ENCODE assay signal across 8 cellular contexts in the genomic region with DNA sequence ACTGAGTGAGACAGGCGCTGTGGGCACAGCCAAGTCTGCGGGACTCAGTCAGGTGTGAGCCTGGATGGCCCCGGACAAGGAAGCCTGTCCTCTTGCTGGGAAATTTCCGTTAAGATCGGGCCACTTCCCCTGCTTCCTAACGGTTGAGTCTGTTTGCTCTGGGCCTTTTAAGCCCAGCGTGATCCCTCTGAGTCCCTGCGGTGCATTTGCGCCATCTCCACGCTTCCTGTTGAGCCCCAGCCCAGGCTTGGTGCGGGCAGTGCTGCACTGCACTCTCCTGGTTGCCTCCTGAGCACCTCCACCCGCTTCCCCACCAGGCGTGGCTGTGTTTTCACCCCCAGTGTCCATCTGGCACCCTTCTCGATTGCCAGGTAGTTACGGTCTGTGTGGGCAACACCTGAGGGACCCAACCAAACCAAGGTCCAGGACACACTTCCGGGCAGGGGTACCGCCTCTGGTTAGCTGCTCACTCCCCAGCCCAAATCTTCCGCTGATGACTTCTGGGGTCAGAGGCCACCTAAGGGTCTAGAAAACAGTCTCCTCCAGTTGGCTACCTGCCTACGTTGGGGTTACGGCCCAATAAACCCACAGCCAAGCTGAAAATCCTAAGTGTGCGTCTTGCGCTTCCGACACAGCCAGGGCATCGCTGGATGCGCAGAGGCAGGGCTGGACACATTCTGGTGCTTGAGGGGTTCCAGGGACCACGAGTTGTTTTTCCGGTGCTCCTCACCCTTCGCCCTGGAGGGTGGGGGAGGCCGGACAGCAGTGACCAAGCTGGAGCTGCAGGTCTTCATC. TPM values are rescaled to one million over a fixed set of nuclear protein-coding genes. Genes with fewer than 3 reads are reported as not detected.
A peak's percentile ranks its signal among the peaks of the same experiment; 100 is the strongest.
DNase-seq lines count a peak whose midpoint lies in the region; ATAC-seq and TF ChIP-seq lines count a peak whose summit lies in the region.

No MANE protein-coding gene starts in this region.

- H3K36me3 ChIP-seq in WERI-Rb-1 (peaks cover 57% of the 10 kb centered on the region), left ventricle myocardium inferior (peaks cover 24% of the 10 kb centered on the region), MG63 (peaks cover 50% of the 10 kb centered on the region)

- H3K9me3 Mint-ChIP-seq in CD4-positive, alpha-beta T cell, result no peaks in the 10 kb centered on the region
- H3K9me3 Mint-ChIP-seq in stimulated activated naive CD8-positive, alpha-beta T cell treated with anti-CD3 and anti-CD28 coated beads, Interleukin-15, Interleukin-2, amounts not matched to agents 100 ng/mL and 50 ng/mL, for 24 hours, result no peaks in the 10 kb centered on the region

- H3K9me3 ChIP-seq in CD4-positive, alpha-beta T cell (ENCODE audit: control insufficient read depth, low read length), result no peaks in the 10 kb centered on the region
- H3K9me3 ChIP-seq in WERI-Rb-1 (ENCODE audit: severe bottlenecking) (no peaks in the 10 kb centered on the region), left ventricle myocardium inferior (replicated peaks) (no peaks in the 10 kb centered on the region), MG63 (no peaks in the 10 kb centered on the region)

- ATAC-seq in CD4-positive, alpha-beta T cell (ENCODE audit: poor library complexity), result peak; percentile 21
- no peak for ATAC-seq in GM19328 (IDR thresholded peaks at IDR 0.05; ENCODE audit: unreplicated experiment)

- POLR2A ChIA-PET in CD4-positive, alpha-beta T cell (lab: Charles Lee), result interaction anchor here (1.4 kb wide), 2 partner anchors 8 to 27 kb away, joined by 7 to 13 read pairs; partner anchors contain the start of genes ARL16, HGS and MRPL12

- H3K27me3 Mint-ChIP-seq in CD4-positive, alpha-beta T cell, result no peaks in the 10 kb centered on the region
- H3K27me3 Mint-ChIP-seq in stimulated activated naive CD8-positive, alpha-beta T cell treated with anti-CD3 and anti-CD28 coated beads, Interleukin-15, Interleukin-2, amounts not matched to agents 100 ng/mL and 50 ng/mL, for 24 hours, result no peaks in the 10 kb centered on the region

- H3K4me3 ChIP-seq in WERI-Rb-1 (ENCODE audit: low read depth, low read length), result peak overlapping the region; percentile 47
- peak overlapping the region; percentile 91 for H3K4me3 ChIP-seq in left ventricle myocardium inferior
- no peak overlapping the region; the same call in 1 of the 2 replicates for H3K4me3 ChIP-seq in MG63

- peaks cover 13% of the 10 kb centered on the region for H3K36me3 Mint-ChIP-seq in CD4-positive, alpha-beta T cell (ENCODE audit: low read depth)
- peaks cover 22% of the 10 kb centered on the region for H3K36me3 Mint-ChIP-seq in stimulated activated naive CD8-positive, alpha-beta T cell treated with anti-CD3 and anti-CD28 coated beads, Interleukin-15, Interleukin-2, amounts not matched to agents 100 ng/mL and 50 ng/mL, for 24 hours (ENCODE audit: low read depth)

- DNase-seq in CD4-positive, alpha-beta T cell, result peak in 1 of 10 experiments; percentile 36
- DNase-seq in HT-29 (ENCODE audit: low spot score) (peak; percentile 49), WERI-Rb-1 (peak; percentile 67), left ventricle myocardium inferior (no peak), MG63 (no peak), NCI-H2196 (lab: John Stamatoyannopoulos, UW; ENCODE audit: unreplicated experiment) (no peak)

- CTCF ChIA-PET in CD4-positive, alpha-beta T cell (lab: Charles Lee), result interaction anchor here (0.7 kb wide), 1 partner anchor 27 kb away, joined by 3 read pairs; the partner anchor contains the start of genes ARL16 and HGS

- no peak overlapping the region for H3K27ac ChIP-seq in CD4-positive, alpha-beta T cell (ENCODE audit: low read depth, low read length)
- H3K27ac ChIP-seq in WERI-Rb-1 (peak overlapping the region; percentile 95), left ventricle myocardium inferior (replicated peaks) (no peak overlapping the region)

- TF ChIP-seq CTCF in CD4-positive, alpha-beta T cell (IDR thresholded peaks at IDR 0.05), result no peak
- peak; percentile 7; the same call in 1 of the 2 replicates for TF ChIP-seq CTCF in WERI-Rb-1 (IDR thresholded peaks at IDR 0.05; ENCODE audit: low read depth, low read length)
- TF ChIP-seq CTCF in left ventricle myocardium inferior (IDR thresholded peaks at IDR 0.05; ENCODE audit: borderline replicate concordance), result no peak

- peaks cover 33% of the 10 kb centered on the region for H3K4me1 Mint-ChIP-seq in CD4-positive, alpha-beta T cell (ENCODE audit: low read depth)
- H3K4me1 Mint-ChIP-seq in stimulated activated naive CD8-positive, alpha-beta T cell treated with anti-CD3 and anti-CD28 coated beads, Interleukin-15, Interleukin-2, amounts not matched to agents 100 ng/mL and 50 ng/mL, for 24 hours (ENCODE audit: low read depth), result peaks cover 37% of the 10 kb centered on the region

- intact Hi-C loops in CD4-positive, alpha-beta T cell (cut with DNase I, micrococcal nuclease), result loop anchor here in 1 of 2 experiments (1.0 to 2.0 kb wide), 2 partner anchors 7 to 74 kb away; partner anchors contain the start of genes MRPL12, NPLOC4 and TSPAN10
- intact Hi-C loops in left ventricle myocardium inferior (cut with micrococcal nuclease), result no loop called here

- peak overlapping the region; percentile 72 for H3K4me3 Mint-ChIP-seq in CD4-positive, alpha-beta T cell
- peak overlapping the region; percentile 79 for H3K4me3 Mint-ChIP-seq in stimulated activated naive CD8-positive, alpha-beta T cell treated with anti-CD3 and anti-CD28 coated beads, Interleukin-15, Interleukin-2, amounts not matched to agents 100 ng/mL and 50 ng/mL, for 24 hours

- H3K27me3 ChIP-seq in CD4-positive, alpha-beta T cell (ENCODE audit: control insufficient read depth, insufficient read depth, low read length), result no peaks in the 10 kb centered on the region
- no peaks in the 10 kb centered on the region for H3K27me3 ChIP-seq in WERI-Rb-1 (ENCODE audit: insufficient read depth, low read depth, severe bottlenecking)
- no peaks in the 10 kb centered on the region for H3K27me3 ChIP-seq in left ventricle myocardium inferior (ENCODE audit: low read depth)
- no peaks in the 10 kb centered on the region for H3K27me3 ChIP-seq in MG63

- H3K4me1 ChIP-seq in left ventricle myocardium inferior, result peaks cover 36% of the 10 kb centered on the region

- H3K27ac Mint-ChIP-seq in CD4-positive, alpha-beta T cell, result peak overlapping the region; percentile 77
- peak overlapping the region; percentile 83 for H3K27ac Mint-ChIP-seq in stimulated activated naive CD8-positive, alpha-beta T cell treated with anti-CD3 and anti-CD28 coated beads, Interleukin-15, Interleukin-2, amounts not matched to agents 100 ng/mL and 50 ng/mL, for 24 hours

RNA-seq across cellular contexts. Expression of gene SLC25A10, which starts 1.4 kb away (rescaled TPM):
- total RNA-seq in CD4-positive, alpha-beta T cell, result 1 to 10 TPM; 4.6 TPM
- total RNA-seq in HT-29 (2014; rRNA removed; shearing (Covaris generic)), result 199 and 209 TPM in 2 replicates
- 8.2 TPM for total RNA-seq in left ventricle myocardium inferior
- total RNA-seq in MG63 (2014; rRNA removed; shearing (Covaris generic); ENCODE audit: low replicate concordance), result 51.4 and 77.6 TPM in 2 replicates

RNA-seq across cellular contexts. Expression of gene MRPL12, which starts 7.5 kb away (rescaled TPM):
- 10 to 100 TPM; 26.2 to 26.5 TPM for total RNA-seq in CD4-positive, alpha-beta T cell
- total RNA-seq in HT-29 (2014; rRNA removed; shearing (Covaris generic)), result 72.5 and 88.4 TPM in 2 replicates
- total RNA-seq in left ventricle myocardium inferior, result 157 TPM
- total RNA-seq in MG63 (2014; rRNA removed; shearing (Covaris generic); ENCODE audit: low replicate concordance), result 146 and 225 TPM in 2 replicates

RNA-seq across cellular contexts. Expression of gene HGS, which starts 26.9 kb away (rescaled TPM):
- 100 to 1,000 TPM; 118 to 127 TPM for total RNA-seq in CD4-positive, alpha-beta T cell
- total RNA-seq in HT-29 (2014; rRNA removed; shearing (Covaris generic)), result 177 and 183 TPM in 2 replicates
- total RNA-seq in left ventricle myocardium inferior, result 50.5 TPM
- total RNA-seq in MG63 (2014; rRNA removed; shearing (Covaris generic); ENCODE audit: low replicate concordance), result 102 and 116 TPM in 2 replicates

RNA-seq across cellular contexts. Expression of gene ARL16, which starts 27.1 kb away (rescaled TPM):
- 10 to 100 TPM; 35.7 to 38.5 TPM for total RNA-seq in CD4-positive, alpha-beta T cell
- 36.5 and 39.7 TPM in 2 replicates for total RNA-seq in HT-29 (2014; rRNA removed; shearing (Covaris generic))
- 9.0 TPM for total RNA-seq in left ventricle myocardium inferior
- total RNA-seq in MG63 (2014; rRNA removed; shearing (Covaris generic); ENCODE audit: low replicate concordance), result 35.0 and 47.8 TPM in 2 replicates

RNA-seq across cellular contexts. Expression of gene CCDC137, which starts 44.2 kb away (rescaled TPM):
- total RNA-seq in CD4-positive, alpha-beta T cell, result 10 to 100 TPM; 20.8 to 21.7 TPM
- total RNA-seq in HT-29 (2014; rRNA removed; shearing (Covaris generic)), result 33.8 and 33.9 TPM in 2 replicates
- total RNA-seq in left ventricle myocardium inferior, result 5.6 TPM
- total RNA-seq in MG63 (2014; rRNA removed; shearing (Covaris generic); ENCODE audit: low replicate concordance), result 55.2 and 133 TPM in 2 replicates

Comparison
In these comparisons a context has a peak if more than half of its experiments do, and no peak if none do; other contexts are left out.
1. DNase-seq: peak in HT-29 (single experiment) and WERI-Rb-1 (single experiment); none in left ventricle myocardium inferior (single experiment), MG63 (single experiment) and NCI-H2196 (single experiment).